In the genomic region with DNA sequence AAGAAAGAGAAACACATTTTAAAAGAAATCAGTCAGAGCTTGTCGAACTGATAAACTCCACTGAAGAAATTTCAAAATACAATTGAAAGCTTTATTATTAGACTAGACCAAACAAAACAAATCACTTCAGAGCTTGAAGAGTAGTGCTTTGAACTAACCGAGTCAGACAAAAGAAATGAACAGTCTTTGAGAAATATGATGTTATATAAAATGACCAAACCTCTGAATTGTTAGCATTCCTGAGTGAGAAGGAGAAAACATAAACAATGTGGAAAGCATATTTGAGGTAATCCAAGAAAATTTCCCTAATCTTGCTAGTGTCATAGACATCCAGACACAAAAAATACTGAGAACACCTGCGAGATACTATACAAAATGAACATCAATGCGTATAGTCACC, we compare ENCODE assay signal across 28 cellular contexts. TPM values are rescaled to one million over a fixed set of nuclear protein-coding genes. Genes with fewer than 3 reads are reported as not detected.
"Had no signal": no experiment of that assay in that cellular context is flagged by ENCODE, and none has a peak within 500 bp of the region (broad histone marks: within the 10 kb centered on the region; RNA-seq: fewer than 3 reads in every experiment).

No MANE protein-coding gene starts in this region.

- H3K9me3 ChIP-seq: ascending aorta, esophagus squamous epithelium, left lung, sigmoid colon, testis, uterus had no signal

- H3K4me3 ChIP-seq: ascending aorta, esophagus squamous epithelium, left lung, lung, neural progenitor cell, sigmoid colon, testis, uterus had no signal

- H3K4me1 ChIP-seq: ascending aorta, esophagus squamous epithelium, left lung, neural progenitor cell, sigmoid colon, testis, uterus had no signal

- H3K27me3 ChIP-seq: ascending aorta, left lung, neural progenitor cell, testis, uterus had no signal

- H3K9ac ChIP-seq: neural progenitor cell had no signal

- H3K36me3 ChIP-seq: ascending aorta, esophagus squamous epithelium, left lung, neural progenitor cell, sigmoid colon, uterus had no signal

- H3K27ac ChIP-seq: ascending aorta, esophagus squamous epithelium, left lung, neural progenitor cell, sigmoid colon, testis, uterus had no signal

- ATAC-seq: activated T-cell treated with anti-CD3 and anti-CD28 coated beads, Interleukin-2, amount 50 U/mL, for 4 hours; left lung; naive thymus-derived CD8-positive, alpha-beta T cell; stimulated activated naive B cell treated with anti-CD40 and anti-IgM and Interleukin-4, amounts not matched to agents 10 μg/mL and 1 μg/mL and 100 μg/mL, for 72 hours; T-helper 17 cell had no signal

- H3K4me2 ChIP-seq: neural progenitor cell had no signal

- DNase-seq: activated CD4-positive, alpha-beta T cell treated with anti-CD3 and anti-CD28 coated beads for 4 hours; activated CD4-positive, alpha-beta T cell treated with anti-CD3 and anti-CD28 coated beads, Interleukin-2, amount 50 U/mL, for 48 hours; activated CD4-positive, CD25-positive, alpha-beta regulatory T cell; activated CD8-positive, alpha-beta memory T cell treated with anti-CD3 and anti-CD28 coated beads, Interleukin-2, amount 50 U/mL, for 48 hours; activated effector memory CD4-positive, alpha-beta T cell treated with Interleukin-2 at 50 U/mL for 16 hours; activated naive CD4-positive, alpha-beta T cell treated with anti-CD3 and anti-CD28 coated beads, Interleukin-2, amount 50 U/mL, for 16 hours; activated T-cell treated with anti-CD3 and anti-CD28 coated beads, Interleukin-2, amount 50 U/mL, for 4 hours; central memory CD4-positive, alpha-beta T cell; effector memory CD4-positive, alpha-beta T cell; esophagus squamous epithelium; foreskin fibroblast; kidney glomerular epithelial cell; left lung; naive thymus-derived CD8-positive, alpha-beta T cell; retina; sigmoid colon; stimulated activated CD4-positive, alpha-beta T cell treated with anti-CD3 and anti-CD28 coated beads, Interleukin-2, amount 100 ng/mL, for 48 hours; stimulated activated CD8-positive, alpha-beta memory T cell treated with anti-CD3 and anti-CD28 coated beads, Interleukin-4, amount 100 ng/mL, for 48 hours; stimulated activated naive B cell treated with anti-CD40 and anti-IgM and Interleukin-4, amounts not matched to agents 10 μg/mL and 1 μg/mL and 100 μg/mL, for 72 hours; T-helper 17 cell; testis; trophoblast cell; uterus had no signal

- H2AFZ ChIP-seq: neural progenitor cell had no signal

- FAIRE-seq: colon had no signal

RNA-seq across cellular contexts. Expression of a gene that starts 13.2 kb away (rescaled TPM):
- polyA plus RNA-seq: adipose tissue; lung; naive thymus-derived CD8-positive, alpha-beta T cell; sigmoid colon had no signal

RNA-seq across cellular contexts. Expression of a gene that starts 48.7 kb away (rescaled TPM):
- polyA plus RNA-seq: adipose tissue; lung; naive thymus-derived CD8-positive, alpha-beta T cell had no signal
